In the genomic region with DNA sequence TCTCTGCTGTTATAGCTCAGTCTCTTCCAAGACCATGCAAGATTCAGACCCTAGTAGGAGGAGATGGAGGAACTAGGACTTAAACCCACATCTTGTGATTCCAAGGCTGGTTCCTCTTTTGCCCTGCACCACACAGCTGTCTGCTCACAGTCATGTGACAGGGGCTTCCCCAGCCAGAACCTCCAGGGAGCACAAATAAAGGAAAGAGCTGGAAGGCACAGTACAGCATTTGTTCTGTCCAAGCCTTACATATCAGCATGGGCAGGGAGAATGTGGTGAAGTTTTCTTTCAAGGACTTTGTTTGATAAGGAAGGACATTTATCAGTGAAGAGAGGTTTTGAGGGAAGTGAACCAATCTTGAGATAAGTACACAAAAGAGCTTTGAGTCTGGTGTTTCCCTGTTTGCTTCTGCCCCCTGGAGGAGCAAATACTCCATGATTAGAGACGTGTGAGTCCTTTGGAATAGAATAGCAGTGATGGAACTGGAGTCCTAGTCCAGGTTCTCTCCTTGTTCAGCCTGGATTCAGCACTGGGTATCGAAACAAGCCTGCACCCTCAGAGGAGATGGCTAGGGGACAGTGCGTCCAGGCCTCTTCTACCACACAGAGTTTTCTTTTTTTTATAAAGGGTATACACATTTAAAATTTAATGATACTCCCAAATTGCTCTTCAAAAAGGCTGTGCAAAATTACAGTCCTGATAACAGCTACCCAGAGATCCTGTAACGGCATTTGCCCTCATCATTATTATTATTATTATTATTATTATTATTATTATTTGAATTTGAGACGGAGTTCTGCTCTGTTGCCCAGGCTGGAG, we compare ENCODE assay signal across 8 cellular contexts. TPM values are rescaled to one million over a fixed set of nuclear protein-coding genes. Genes with fewer than 3 reads are reported as not detected.
DNase-seq lines count a peak whose midpoint lies in the region; ATAC-seq and TF ChIP-seq lines count a peak whose summit lies in the region.

No MANE protein-coding gene starts in this region.

- POLR2A ChIA-PET in PC-3 (lab: Charles Lee; ENCODE audit: unreplicated experiment): no interaction called here

- H3K27ac ChIP-seq in HUES48 (ENCODE audit: low read depth, low read length): peak overlapping the region; percentile 24
- peak overlapping the region; percentile 86 for H3K27ac ChIP-seq in PC-3 (ENCODE audit: low read length)
- H3K27ac ChIP-seq in ovary: peak overlapping the region in 1 of 2 donors; percentile 1

- H3K4me3 ChIP-seq in HUES48 (ENCODE audit: low read depth, low read length) (no peak overlapping the region), PC-3 (ENCODE audit: low read length) (no peak overlapping the region), ovary (no peak overlapping the region)

- H3K27me3 ChIP-seq in HUES48 (ENCODE audit: control insufficient read depth, insufficient read depth, low read length) (no peaks in the 10 kb centered on the region), PC-3 (ENCODE audit: low read length) (no peaks in the 10 kb centered on the region), ovary (no peaks in the 10 kb centered on the region)

- no peaks in the 10 kb centered on the region for H3F3A ChIP-seq in PC-3 (ENCODE audit: low read length, unreplicated experiment)

- TF ChIP-seq POLR2A in ovary (IDR thresholded peaks at IDR 0.05): no peak

- intact Hi-C loops in PC-3 (cut with micrococcal nuclease): loop anchor here (1.0 to 10.0 kb wide), 5 partner anchors 9 to 251 kb away; a partner anchor contains a TSS
- intact Hi-C loops in head of caudate nucleus (cut with DNase I): loop anchor here (5.0 to 10.0 kb wide), 3 partner anchors 41 to 256 kb away; a partner anchor contains a TSS
- intact Hi-C loops in ovary (cut with DNase I): no loop called here

- H3K9me2 ChIP-seq in PC-3 (replicated peaks; ENCODE audit: low read length): no peaks in the 10 kb centered on the region

- peaks cover 6% of the 10 kb centered on the region for H3K36me3 ChIP-seq in HUES48 (ENCODE audit: control insufficient read depth, insufficient read depth, low read length)
- H3K36me3 ChIP-seq in PC-3 (ENCODE audit: low read depth, low read length): peaks cover 10% of the 10 kb centered on the region; the same call in 1 of the 2 replicates
- H3K36me3 ChIP-seq in ovary: no peaks in the 10 kb centered on the region

- BruUV-seq in PC-3 (replicated peaks; lab: Mats Ljungman, UMichigan): TSS peak; percentile 61

- no peak overlapping the region for H3K4me3 Mint-ChIP-seq in activated naive CD8-positive, alpha-beta T cell

- H3K9ac ChIP-seq in HUES48 (ENCODE audit: low read depth, low read length) (no peak overlapping the region), PC-3 (ENCODE audit: low read length) (peak overlapping the region; percentile 64)

- peak overlapping the region; percentile 64 for H3K27ac Mint-ChIP-seq in activated naive CD8-positive, alpha-beta T cell

- no peaks in the 10 kb centered on the region for H3K27me3 Mint-ChIP-seq in activated naive CD8-positive, alpha-beta T cell

- TF ChIP-seq CTCF in PC-3 (conservative IDR thresholded peaks at IDR 0.05; ENCODE audit: low read depth, low read length) (peak; percentile 90), ovary (IDR thresholded peaks at IDR 0.05) (peak in 2 of 3 donors; percentile 46 to 67)

- no peaks in the 10 kb centered on the region for H3K9me3 Mint-ChIP-seq in activated naive CD8-positive, alpha-beta T cell (ENCODE audit: low read depth)

- H4K20me1 ChIP-seq in PC-3 (ENCODE audit: low read length): no peaks in the 10 kb centered on the region

- ATAC-seq in GM21528 (IDR thresholded peaks at IDR 0.05; ENCODE audit: low FRiP score, unreplicated experiment) (peak; percentile 91), PC-3 (peak; percentile 87)

- DNase-seq in NCI-H1417 (lab: John Stamatoyannopoulos, UW) (peak; percentile 4 to 70 (median 25)), NCI-H1417 treated with DMSO at 0.1 percent for 48 hours (lab: John Stamatoyannopoulos, UW) (no peak), PC-3 (peak; percentile 86), head of caudate nucleus (peak; percentile 36 to 90 (median 74)), ovary (peak; percentile 53 to 72 (median 67))

- H3K4me1 ChIP-seq in HUES48 (ENCODE audit: control insufficient read depth, insufficient read depth, low read length) (peaks cover 7% of the 10 kb centered on the region), PC-3 (ENCODE audit: insufficient read depth, low read length) (peaks cover 9% of the 10 kb centered on the region), ovary (ENCODE audit: insufficient read depth) (peaks cover 6% of the 10 kb centered on the region)

- peak overlapping the region; percentile 58; the same call in 1 of the 2 replicates for H2AFZ ChIP-seq in PC-3 (ENCODE audit: low read length)

- CTCF ChIA-PET in PC-3 (lab: Charles Lee): interaction anchor here (0.6 to 1.7 kb wide), 11 partner anchors 9 to 811 kb away, joined by 3 to 27 read pairs (median 4); no protein-coding TSS in a partner anchor

- H3K9me3 ChIP-seq in HUES48 (ENCODE audit: control insufficient read depth, insufficient read depth, low read length): no peaks in the 10 kb centered on the region
- H3K9me3 ChIP-seq in PC-3 (ENCODE audit: low read length): no peaks in the 10 kb centered on the region
- H3K9me3 ChIP-seq in ovary: no peaks in the 10 kb centered on the region

- WGBS in ovary, 3 donors: 40 to 53% (median 40%) methylated on average over 5 of the region's 5 CpGs

- no peak for TF ChIP-seq EP300 in ovary (IDR thresholded peaks at IDR 0.05)

- H3K36me3 Mint-ChIP-seq in activated naive CD8-positive, alpha-beta T cell: peaks cover 14% of the 10 kb centered on the region

- H3K4me1 Mint-ChIP-seq in activated naive CD8-positive, alpha-beta T cell (ENCODE audit: low read depth): peaks cover 20% of the 10 kb centered on the region

- H3K79me2 ChIP-seq in PC-3 (ENCODE audit: low read length): peaks cover under 1% of the 10 kb centered on the region; the same call in 1 of the 2 replicates

- H3K4me2 ChIP-seq in PC-3 (ENCODE audit: low read length): peak overlapping the region; percentile 43

RNA-seq across cellular contexts. Expression of a gene that starts 24.6 kb away (rescaled TPM):
- total RNA-seq in PC-3 (2014; rRNA removed) (1.3 and 4.2 TPM in 2 replicates), ovary (10 to 100 TPM in 1 of 7 donors, 1 to 10 TPM in 6; 2.1 to 19.0 (median 3.8) TPM)
- 1 to 10 TPM; 2.4 to 7.8 TPM for polyA plus RNA-seq in ovary

RNA-seq across cellular contexts. Expression of a gene that starts 42.4 kb away (rescaled TPM):
- total RNA-seq in PC-3 (2014; rRNA removed): 32.1 and 33.5 TPM in 2 replicates
- total RNA-seq in ovary: 100 to 1,000 TPM in 1 of 7 donors, 10 to 100 TPM in 6; 50.0 to 111 (median 67.9) TPM
- 10 to 100 TPM; 26.7 to 88.7 TPM for polyA plus RNA-seq in ovary

Comparison
In these comparisons a context has a peak if more than half of its experiments do, and no peak if none do; other contexts are left out.
1. intact Hi-C loops: an anchor here in PC-3 (1.0 to 10.0 kb wide) and head of caudate nucleus (5.0 to 10.0 kb wide); none called in ovary.